ENCODE assay signal across 8 cellular contexts in genomic region chr6:26342106-26342999, GRCh38.
A peak's percentile ranks its signal among the peaks of the same experiment; 100 is the strongest.
DNase-seq lines count a peak whose midpoint lies in the region; ATAC-seq lines count a peak whose summit lies in the region.

No MANE protein-coding gene starts in this region.

- H3K9me3 ChIP-seq in iPS-20b (ENCODE audit: insufficient read depth, low read depth, low read length): no peaks in the 10 kb centered on the region

- H3K4me1 ChIP-seq in iPS-20b (ENCODE audit: insufficient read depth, low read length): 0 out of 2 replicates have a peak, but pooled peaks cover 5% of the 10 kb centered on the region

- no peak for DNase-seq in T-helper 2 cell treated with Interferon-gamma antibody and Interleukin-4, amounts not matched to agents 5 μg/mL and 100 μg/mL, for 36 hours (ENCODE audit: low spot score)
- DNase-seq in NK-92 treated with Interleukin-12 subunit alpha and Interleukin-12 subunit beta, amount 100 ng/mL, for 24 hours (lab: John Stamatoyannopoulos, UW): no peak
- no peak for DNase-seq in NCI-H524 (lab: John Stamatoyannopoulos, UW)
- no peak for DNase-seq in activated gamma-delta T cell treated with Interleukin-2 at 50 U/mL for 16 hours
- DNase-seq in cerebellar nuclear complex (lab: John Stamatoyannopoulos, UW): no peak

- H3K27ac Mint-ChIP-seq in T-helper 2 cell treated with Interferon-gamma antibody and Interleukin-4, amounts not matched to agents 5 μg/mL and 100 μg/mL, for 36 hours: peak overlapping the region; percentile 91

- H3K9ac ChIP-seq in iPS-20b (ENCODE audit: low read depth, low read length): peak overlapping the region; percentile 14; the same call in 1 of the 2 replicates

- no peaks in the 10 kb centered on the region for H3K9me3 Mint-ChIP-seq in T-helper 2 cell treated with Interferon-gamma antibody and Interleukin-4, amounts not matched to agents 5 μg/mL and 100 μg/mL, for 36 hours

- ATAC-seq in GM18907 (IDR thresholded peaks at IDR 0.05; ENCODE audit: unreplicated experiment) (peak; percentile 47), HG02943 (IDR thresholded peaks at IDR 0.05; ENCODE audit: low read depth, unreplicated experiment) (peak; percentile 48)

- H3K27ac ChIP-seq in iPS-20b (ENCODE audit: low read length): no peak overlapping the region

- no peaks in the 10 kb centered on the region for H3K36me3 Mint-ChIP-seq in T-helper 2 cell treated with Interferon-gamma antibody and Interleukin-4, amounts not matched to agents 5 μg/mL and 100 μg/mL, for 36 hours (ENCODE audit: low read depth)

- no peaks in the 10 kb centered on the region for H3K27me3 ChIP-seq in iPS-20b (ENCODE audit: insufficient read depth, low read length)

- peaks cover 19% of the 10 kb centered on the region for H3K4me1 Mint-ChIP-seq in T-helper 2 cell treated with Interferon-gamma antibody and Interleukin-4, amounts not matched to agents 5 μg/mL and 100 μg/mL, for 36 hours (ENCODE audit: low read depth)

- peak overlapping the region; percentile 75 for H3K4me3 ChIP-seq in iPS-20b (ENCODE audit: low read length)

- peaks cover 11% of the 10 kb centered on the region for H3K27me3 Mint-ChIP-seq in T-helper 2 cell treated with Interferon-gamma antibody and Interleukin-4, amounts not matched to agents 5 μg/mL and 100 μg/mL, for 36 hours (ENCODE audit: low read depth)

- H3K4me3 Mint-ChIP-seq in T-helper 2 cell treated with Interferon-gamma antibody and Interleukin-4, amounts not matched to agents 5 μg/mL and 100 μg/mL, for 36 hours: peak overlapping the region; percentile 92

- no peaks in the 10 kb centered on the region for H3K36me3 ChIP-seq in iPS-20b (ENCODE audit: insufficient read depth, low read depth, low read length)
